ENCODE assay signal across 10 cellular contexts in genomic region chr16:2516391-2517240, GRCh38. TPM values are rescaled to one million over a fixed set of nuclear protein-coding genes. Genes with fewer than 3 reads are reported as not detected.
DNase-seq lines count a peak whose midpoint lies in the region; ATAC-seq, FAIRE-seq and TF ChIP-seq lines count a peak whose summit lies in the region.
"Had no signal": no experiment of that assay in that cellular context is flagged by ENCODE, and none has a peak within 500 bp of the region (broad histone marks: within the 10 kb centered on the region; RNA-seq: fewer than 3 reads in every experiment).

No MANE protein-coding gene starts in this region.

- TF ChIP-seq EP300 in upper lobe of left lung (IDR thresholded peaks at IDR 0.05): no peak

- intact Hi-C loops in ascending aorta (cut with DNase I): loop anchor here (10.0 kb wide), 2 partner anchors 258 to 552 kb away; partner anchors contain the start of genes ELOB, RNF151 and RPS2
- intact Hi-C loops in right lobe of liver (cut with DNase I): no loop called here

- peak overlapping the region; percentile 93 for H3K4me3 Mint-ChIP-seq in activated T-cell treated with anti-CD3 and anti-CD28 coated beads, Interleukin-2, amount 50 U/mL, for 4 hours

- H3K4me3 ChIP-seq in ascending aorta (peak overlapping the region; percentile 20 to 30), right lobe of liver (peak overlapping the region; percentile 6 to 82 (median 7)), upper lobe of left lung (peak overlapping the region in 3 of 4 donors; percentile 82 to 90 (median 83)), WERI-Rb-1 (ENCODE audit: low read depth, low read length) (no peak overlapping the region)

- peak overlapping the region; percentile 28 to 96 for H3K27ac ChIP-seq in ascending aorta
- peak overlapping the region; percentile 33 to 92 (median 61) for H3K27ac ChIP-seq in right lobe of liver
- H3K27ac ChIP-seq in upper lobe of left lung: peak overlapping the region; percentile 98 to 100 (median 99)
- H3K27ac ChIP-seq in WERI-Rb-1: no peak overlapping the region

- TF ChIP-seq CTCF in ascending aorta (IDR thresholded peaks at IDR 0.05): no peak
- TF ChIP-seq CTCF in right lobe of liver (IDR thresholded peaks at IDR 0.05): no peak
- TF ChIP-seq CTCF in upper lobe of left lung (IDR thresholded peaks at IDR 0.05): peak in 1 of 6 experiments; percentile 6
- TF ChIP-seq CTCF in WERI-Rb-1 (IDR thresholded peaks at IDR 0.05; ENCODE audit: low read depth, low read length): no peak

- no peak for ATAC-seq in activated T-cell treated with anti-CD3 and anti-CD28 coated beads, Interleukin-2, amount 50 U/mL, for 4 hours
- ATAC-seq in right lobe of liver (peak in 1 of 4 donors; percentile 1), upper lobe of left lung (ENCODE audit: low FRiP score in 2 of 2) (no peak)

- H3K27me3 ChIP-seq in ascending aorta (no peaks in the 10 kb centered on the region), right lobe of liver (no peaks in the 10 kb centered on the region), upper lobe of left lung (no peaks in the 10 kb centered on the region), WERI-Rb-1 (ENCODE audit: insufficient read depth, low read depth, severe bottlenecking) (no peaks in the 10 kb centered on the region)

- TF ChIP-seq POLR2A in right lobe of liver (IDR thresholded peaks at IDR 0.05): no peak
- TF ChIP-seq POLR2A in upper lobe of left lung (IDR thresholded peaks at IDR 0.05): peak in 2 of 4 donors; percentile 19 to 52

- DNase-seq in activated T-cell treated with anti-CD3 and anti-CD28 coated beads, Interleukin-2, amount 50 U/mL, for 4 hours: no peak
- DNase-seq in activated T-cell treated with anti-CD3 and anti-CD28 coated beads, Interleukin-2, amount 50 U/mL, for 48 hours: no peak
- no peak for DNase-seq in ascending aorta (ENCODE audit: low spot score in 2 of 2)
- peak in 2 of 3 donors; percentile 64 to 65 for DNase-seq in right lobe of liver
- DNase-seq in upper lobe of left lung: peak in 1 of 2 donors; percentile 48
- DNase-seq in HuH-7 (ENCODE audit: low spot score): no peak
- DNase-seq in frontal cortex (ENCODE audit: low spot score in 2 of 2): no peak
- no peak for DNase-seq in WERI-Rb-1
- DNase-seq: DMS79 treated with DMSO at 0.1 percent for 48 hours had no signal

- no peaks in the 10 kb centered on the region for H3K27me3 Mint-ChIP-seq in activated T-cell treated with anti-CD3 and anti-CD28 coated beads, Interleukin-2, amount 50 U/mL, for 4 hours (ENCODE audit: low read depth)

- H3K9me3 Mint-ChIP-seq in activated T-cell treated with anti-CD3 and anti-CD28 coated beads, Interleukin-2, amount 50 U/mL, for 4 hours: no peaks in the 10 kb centered on the region

- peaks cover 10% of the 10 kb centered on the region for H3K36me3 Mint-ChIP-seq in activated T-cell treated with anti-CD3 and anti-CD28 coated beads, Interleukin-2, amount 50 U/mL, for 4 hours (ENCODE audit: insufficient read depth)

- peaks cover 0 to 12% of the 10 kb centered on the region in 2 donors for H3K36me3 ChIP-seq in ascending aorta
- peaks cover 0 to 6% (median 0%) of the 10 kb centered on the region in 4 donors for H3K36me3 ChIP-seq in right lobe of liver
- H3K36me3 ChIP-seq in upper lobe of left lung: peaks cover 0 to 9% (median 3%) of the 10 kb centered on the region in 4 donors
- H3K36me3 ChIP-seq in WERI-Rb-1: peaks cover 37% of the 10 kb centered on the region

- no peak for FAIRE-seq in frontal cortex (lab: Jason Lieb, UNC)

- no peaks in the 10 kb centered on the region for H3K9me3 ChIP-seq in ascending aorta
- H3K9me3 ChIP-seq in right lobe of liver: no peaks in the 10 kb centered on the region
- H3K9me3 ChIP-seq in upper lobe of left lung: no peaks in the 10 kb centered on the region
- no peaks in the 10 kb centered on the region for H3K9me3 ChIP-seq in WERI-Rb-1 (ENCODE audit: severe bottlenecking)

- peaks cover 12 to 63% of the 10 kb centered on the region in 2 donors for H3K4me1 ChIP-seq in ascending aorta
- peaks cover 0 to 59% (median 31%) of the 10 kb centered on the region in 4 donors for H3K4me1 ChIP-seq in right lobe of liver
- H3K4me1 ChIP-seq in upper lobe of left lung: peaks cover 67 to 84% (median 75%) of the 10 kb centered on the region in 4 donors

- peaks cover 58% of the 10 kb centered on the region for H3K4me1 Mint-ChIP-seq in activated T-cell treated with anti-CD3 and anti-CD28 coated beads, Interleukin-2, amount 50 U/mL, for 4 hours (ENCODE audit: low read depth)

- WGBS in right lobe of liver (ENCODE audit: insufficient coverage, low coverage, low lambda C conversion rate, missing lambda C conversion rate): 22% methylated on average over 9 of the region's 11 CpGs
- WGBS in upper lobe of left lung, 2 donors: 45 to 59% methylated on average over 9 to 10 of the region's 11 CpGs

RNA-seq across cellular contexts. Expression of gene ATP6V0C, which starts 2.9 kb away (rescaled TPM):
- total RNA-seq in activated T-cell treated with anti-CD3 and anti-CD28 coated beads, Interleukin-2, amount 50 U/mL, for 4 hours: 100 to 1,000 TPM; 184 to 198 (median 188) TPM
- total RNA-seq in ascending aorta: 91.9 TPM
- total RNA-seq in right lobe of liver: 100 to 1,000 TPM in 1 of 6 experiments, 10 to 100 TPM in 5; 71.5 to 100 (median 79.4) TPM
- total RNA-seq in upper lobe of left lung: 100 to 1,000 TPM in 4 of 6 donors, 10 to 100 TPM in 2; 84.9 to 332 (median 164) TPM
- total RNA-seq in frontal cortex: 10.6 TPM

RNA-seq across cellular contexts. Expression of gene AMDHD2, which starts 3.6 kb away (rescaled TPM):
- 10 to 100 TPM; 32.0 to 35.3 (median 35.0) TPM for total RNA-seq in activated T-cell treated with anti-CD3 and anti-CD28 coated beads, Interleukin-2, amount 50 U/mL, for 4 hours
- total RNA-seq in ascending aorta (16.1 TPM), right lobe of liver (10 to 100 TPM; 12.3 to 24.9 (median 21.4) TPM), upper lobe of left lung (100 to 1,000 TPM in 1 of 6 donors, 10 to 100 TPM in 5; 33.0 to 126 (median 68.4) TPM), frontal cortex (11.4 TPM)

RNA-seq across cellular contexts. Expression of gene CEMP1, which starts 14.6 kb away (rescaled TPM):
- total RNA-seq in activated T-cell treated with anti-CD3 and anti-CD28 coated beads, Interleukin-2, amount 50 U/mL, for 4 hours: under 1 TPM; 0.16 to 0.60 (median 0.38) TPM
- total RNA-seq in ascending aorta: not detected
- total RNA-seq in right lobe of liver: under 1 TPM in 2 of 6 experiments, not detected in 4; 0.22 to 0.29 TPM
- total RNA-seq in upper lobe of left lung: 10 to 100 TPM in 2 of 6 donors, 1 to 10 TPM in 3, under 1 TPM in 1; 0.91 to 17.0 (median 5.4) TPM
- 0.41 TPM for total RNA-seq in frontal cortex
- total RNA-seq: RPMI7951 had no signal

RNA-seq across cellular contexts. Expression of gene PDPK1, which starts 21.2 kb away (rescaled TPM):
- 10 to 100 TPM; 47.1 to 55.3 (median 54.3) TPM for total RNA-seq in activated T-cell treated with anti-CD3 and anti-CD28 coated beads, Interleukin-2, amount 50 U/mL, for 4 hours
- total RNA-seq in ascending aorta (23.2 TPM), right lobe of liver (10 to 100 TPM; 20.7 to 28.3 (median 24.5) TPM), upper lobe of left lung (10 to 100 TPM; 39.4 to 83.1 (median 67.2) TPM), frontal cortex (28.5 TPM)

RNA-seq across cellular contexts. Expression of gene TBC1D24, which starts 41.7 kb away (rescaled TPM):
- 10 to 100 TPM; 25.0 to 27.2 (median 26.3) TPM for total RNA-seq in activated T-cell treated with anti-CD3 and anti-CD28 coated beads, Interleukin-2, amount 50 U/mL, for 4 hours
- total RNA-seq in ascending aorta: 22.5 TPM
- total RNA-seq in right lobe of liver: 10 to 100 TPM; 14.9 to 22.7 (median 17.5) TPM
- total RNA-seq in upper lobe of left lung: 10 to 100 TPM; 25.9 to 49.6 (median 37.2) TPM
- total RNA-seq in frontal cortex: 24.5 TPM

Comparison
In these comparisons a context has a peak if more than half of its experiments do, and no peak if none do; other contexts are left out.
1. DNase-seq: peak in right lobe of liver (2 of 3); none in activated T-cell treated with anti-CD3 and anti-CD28 coated beads, Interleukin-2, amount 50 U/mL, for 4 hours (single experiment), activated T-cell treated with anti-CD3 and anti-CD28 coated beads, Interleukin-2, amount 50 U/mL, for 48 hours (0 of 2), ascending aorta (0 of 2), HuH-7 (single experiment), frontal cortex (0 of 2) and WERI-Rb-1 (single experiment).